Comparison of ENCODE assay signal across 16 cellular contexts in the genomic region with DNA sequence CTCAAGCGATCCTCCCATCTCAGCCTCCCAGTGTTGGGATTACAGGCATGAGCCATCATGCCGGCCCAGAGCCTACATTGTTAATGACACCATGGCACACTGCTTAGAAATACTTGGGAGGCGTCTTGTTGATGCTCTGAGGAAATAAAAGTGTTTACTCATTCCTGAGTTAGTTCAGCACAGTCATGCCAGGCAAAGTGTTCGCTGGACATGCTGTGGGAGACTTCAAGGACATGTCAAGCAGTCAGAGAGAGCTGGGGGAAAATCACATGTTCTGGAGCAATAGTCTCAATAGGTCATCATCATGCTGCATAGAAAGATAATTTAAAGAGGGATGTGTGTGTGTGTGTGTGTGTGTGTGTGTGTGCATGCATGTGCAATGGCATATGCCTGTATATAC. TPM values are rescaled to one million over a fixed set of nuclear protein-coding genes. Genes with fewer than 3 reads are reported as not detected.
DNase-seq lines count a peak whose midpoint lies in the region; ATAC-seq and TF ChIP-seq lines count a peak whose summit lies in the region.
"Had no signal": no experiment of that assay in that cellular context is flagged by ENCODE, and none has a peak within 500 bp of the region (broad histone marks: within the 10 kb centered on the region; RNA-seq: fewer than 3 reads in every experiment).

No MANE protein-coding gene starts in this region.

- H3K36me3 ChIP-seq in upper lobe of right lung: peaks cover 8% of the 10 kb centered on the region

- no peaks in the 10 kb centered on the region for H3K36me3 Mint-ChIP-seq in activated CD4-positive, alpha-beta T cell treated with anti-CD3 and anti-CD28 coated beads, Interleukin-2, amount 10 ng/mL, durations not matched to agents 24 days and 14 days (ENCODE audit: low read depth)
- H3K36me3 Mint-ChIP-seq in activated CD4-positive, alpha-beta T cell treated with anti-CD3 and anti-CD28 coated beads, Interleukin-2, amount 10 ng/mL, durations not matched to agents 7 days and 5 days (ENCODE audit: low read depth): no peaks in the 10 kb centered on the region
- no peaks in the 10 kb centered on the region for H3K36me3 Mint-ChIP-seq in activated naive CD8-positive, alpha-beta T cell treated with anti-CD3 and anti-CD28 coated beads, Interleukin-2, amount 50 U/mL, for 24 hours (ENCODE audit: low read depth)
- H3K36me3 Mint-ChIP-seq: activated naive CD8-positive, alpha-beta T cell treated with anti-CD3 and anti-CD28 coated beads for 36 hours; CD4-positive, alpha-beta memory T cell had no signal

- H3K27ac ChIP-seq in upper lobe of right lung: no peak overlapping the region

- no peaks in the 10 kb centered on the region for H3K9me3 ChIP-seq in upper lobe of right lung
- H3K9me3 ChIP-seq: Peyer's patch had no signal

- H3K4me3 ChIP-seq in epithelial cell of esophagus (ENCODE audit: low read length) (no peak overlapping the region), upper lobe of right lung (no peak overlapping the region)
- H3K4me3 ChIP-seq: Peyer's patch had no signal

- peak; percentile 34 for DNase-seq in activated CD4-positive, alpha-beta T cell treated with anti-CD3 and anti-CD28 coated beads, Interleukin-2, amount 10 ng/mL, durations not matched to agents 24 days and 14 days
- DNase-seq in activated CD4-positive, alpha-beta T cell treated with anti-CD3 and anti-CD28 coated beads, Interleukin-2, amount 10 ng/mL, durations not matched to agents 7 days and 5 days: no peak
- DNase-seq in epithelial cell of esophagus (ENCODE audit: low read depth) (peak; percentile 36), islet precursor cell (peak; percentile 60), upper lobe of right lung (no peak), sciatic nerve (ENCODE audit: low spot score) (no peak)
- no peak for DNase-seq in activated naive CD8-positive, alpha-beta T cell treated with anti-CD3 and anti-CD28 coated beads, Interleukin-2, amount 50 U/mL, for 24 hours
- DNase-seq: 8988T; activated naive CD8-positive, alpha-beta T cell treated with anti-CD3 and anti-CD28 coated beads for 36 hours; CD4-positive, alpha-beta memory T cell; cerebellar nuclear complex; GDM1; NCI-H2029 treated with DMSO at 0.1 percent for 48 hours; Peyer's patch; T-helper 1 cell had no signal

- CTCF ChIA-PET in activated CD4-positive, alpha-beta T cell treated with anti-CD3 and anti-CD28 coated beads, Interleukin-2, amount 10 ng/mL, durations not matched to agents 7 days and 5 days (lab: Charles Lee): no interaction called here

- H3K4me3 Mint-ChIP-seq in activated CD4-positive, alpha-beta T cell treated with anti-CD3 and anti-CD28 coated beads, Interleukin-2, amount 10 ng/mL, durations not matched to agents 24 days and 14 days: no peak overlapping the region
- no peak overlapping the region for H3K4me3 Mint-ChIP-seq in activated CD4-positive, alpha-beta T cell treated with anti-CD3 and anti-CD28 coated beads, Interleukin-2, amount 10 ng/mL, durations not matched to agents 7 days and 5 days
- H3K4me3 Mint-ChIP-seq in activated naive CD8-positive, alpha-beta T cell treated with anti-CD3 and anti-CD28 coated beads, Interleukin-2, amount 50 U/mL, for 24 hours: no peak overlapping the region
- H3K4me3 Mint-ChIP-seq: activated naive CD8-positive, alpha-beta T cell treated with anti-CD3 and anti-CD28 coated beads for 36 hours; CD4-positive, alpha-beta memory T cell had no signal

- TF ChIP-seq CTCF in epithelial cell of esophagus (IDR thresholded peaks at IDR 0.05; ENCODE audit: insufficient read depth, low read depth, low read length, missing control alignments): no peak
- TF ChIP-seq CTCF in upper lobe of right lung (IDR thresholded peaks at IDR 0.05): no peak

- H3K27ac Mint-ChIP-seq in activated CD4-positive, alpha-beta T cell treated with anti-CD3 and anti-CD28 coated beads, Interleukin-2, amount 10 ng/mL, durations not matched to agents 24 days and 14 days: no peak overlapping the region
- H3K27ac Mint-ChIP-seq in activated CD4-positive, alpha-beta T cell treated with anti-CD3 and anti-CD28 coated beads, Interleukin-2, amount 10 ng/mL, durations not matched to agents 7 days and 5 days: no peak overlapping the region
- no peak overlapping the region for H3K27ac Mint-ChIP-seq in activated naive CD8-positive, alpha-beta T cell treated with anti-CD3 and anti-CD28 coated beads, Interleukin-2, amount 50 U/mL, for 24 hours
- H3K27ac Mint-ChIP-seq: activated naive CD8-positive, alpha-beta T cell treated with anti-CD3 and anti-CD28 coated beads for 36 hours had no signal

- H3K27me3 ChIP-seq in upper lobe of right lung: no peaks in the 10 kb centered on the region
- H3K27me3 ChIP-seq: Peyer's patch had no signal

- no peaks in the 10 kb centered on the region for H3K9me3 Mint-ChIP-seq in activated CD4-positive, alpha-beta T cell treated with anti-CD3 and anti-CD28 coated beads, Interleukin-2, amount 10 ng/mL, durations not matched to agents 24 days and 14 days
- H3K9me3 Mint-ChIP-seq in activated CD4-positive, alpha-beta T cell treated with anti-CD3 and anti-CD28 coated beads, Interleukin-2, amount 10 ng/mL, durations not matched to agents 7 days and 5 days: no peaks in the 10 kb centered on the region
- H3K9me3 Mint-ChIP-seq in activated naive CD8-positive, alpha-beta T cell treated with anti-CD3 and anti-CD28 coated beads, Interleukin-2, amount 50 U/mL, for 24 hours: no peaks in the 10 kb centered on the region
- H3K9me3 Mint-ChIP-seq: activated naive CD8-positive, alpha-beta T cell treated with anti-CD3 and anti-CD28 coated beads for 36 hours; CD4-positive, alpha-beta memory T cell had no signal

- ATAC-seq in upper lobe of right lung: peak; percentile 69
- ATAC-seq in sciatic nerve: no peak
- ATAC-seq in GM21737 (IDR thresholded peaks at IDR 0.05; ENCODE audit: unreplicated experiment): no peak
- ATAC-seq in activated naive CD8-positive, alpha-beta T cell treated with anti-CD3 and anti-CD28 coated beads, Interleukin-2, amount 50 U/mL, for 24 hours: no peak

- H3K4me1 Mint-ChIP-seq in activated CD4-positive, alpha-beta T cell treated with anti-CD3 and anti-CD28 coated beads, Interleukin-2, amount 10 ng/mL, durations not matched to agents 24 days and 14 days: no peaks in the 10 kb centered on the region
- no peaks in the 10 kb centered on the region for H3K4me1 Mint-ChIP-seq in activated CD4-positive, alpha-beta T cell treated with anti-CD3 and anti-CD28 coated beads, Interleukin-2, amount 10 ng/mL, durations not matched to agents 7 days and 5 days
- no peaks in the 10 kb centered on the region for H3K4me1 Mint-ChIP-seq in activated naive CD8-positive, alpha-beta T cell treated with anti-CD3 and anti-CD28 coated beads, Interleukin-2, amount 50 U/mL, for 24 hours
- H3K4me1 Mint-ChIP-seq: activated naive CD8-positive, alpha-beta T cell treated with anti-CD3 and anti-CD28 coated beads for 36 hours; CD4-positive, alpha-beta memory T cell had no signal

- intact Hi-C loops in activated CD4-positive, alpha-beta T cell treated with anti-CD3 and anti-CD28 coated beads, Interleukin-2, amount 10 ng/mL, durations not matched to agents 24 days and 14 days (cut with micrococcal nuclease): loop anchor here (5.0 kb wide), 1 partner anchor 770 kb away; no protein-coding TSS in a partner anchor
- intact Hi-C loops in upper lobe of right lung (cut with DNase I): loop anchor here (5.0 kb wide), 1 partner anchor 110 kb away; no protein-coding TSS in a partner anchor
- intact Hi-C loops in sciatic nerve (cut with DNase I): loop anchor here (5.0 kb wide), 1 partner anchor 105 kb away; the partner anchor contains the start of gene SYNM

- POLR2A ChIA-PET in activated CD4-positive, alpha-beta T cell treated with anti-CD3 and anti-CD28 coated beads, Interleukin-2, amount 10 ng/mL, durations not matched to agents 7 days and 5 days (lab: Charles Lee): no interaction called here

- H3K27me3 Mint-ChIP-seq in activated CD4-positive, alpha-beta T cell treated with anti-CD3 and anti-CD28 coated beads, Interleukin-2, amount 10 ng/mL, durations not matched to agents 24 days and 14 days: peaks cover 2% of the 10 kb centered on the region
- H3K27me3 Mint-ChIP-seq in activated CD4-positive, alpha-beta T cell treated with anti-CD3 and anti-CD28 coated beads, Interleukin-2, amount 10 ng/mL, durations not matched to agents 7 days and 5 days: no peaks in the 10 kb centered on the region
- H3K27me3 Mint-ChIP-seq in activated naive CD8-positive, alpha-beta T cell treated with anti-CD3 and anti-CD28 coated beads, Interleukin-2, amount 50 U/mL, for 24 hours: no peaks in the 10 kb centered on the region

- no peaks in the 10 kb centered on the region for H3K4me1 ChIP-seq in upper lobe of right lung
- H3K4me1 ChIP-seq: Peyer's patch had no signal

RNA-seq across cellular contexts. Expression of gene TTC23, which starts 37.5 kb away (rescaled TPM):
- total RNA-seq in activated CD4-positive, alpha-beta T cell treated with anti-CD3 and anti-CD28 coated beads, Interleukin-2, amount 10 ng/mL, durations not matched to agents 24 days and 14 days: 4.7 and 6.0 TPM in 2 replicates
- total RNA-seq in activated CD4-positive, alpha-beta T cell treated with anti-CD3 and anti-CD28 coated beads, Interleukin-2, amount 10 ng/mL, durations not matched to agents 7 days and 5 days: 1 to 10 TPM; 1.6 to 3.1 TPM
- total RNA-seq in upper lobe of right lung: 19.1 TPM
- 26.7 TPM for total RNA-seq in sciatic nerve

RNA-seq across cellular contexts. Expression of gene LRRC28, which starts 39.4 kb away (rescaled TPM):
- total RNA-seq in activated CD4-positive, alpha-beta T cell treated with anti-CD3 and anti-CD28 coated beads, Interleukin-2, amount 10 ng/mL, durations not matched to agents 24 days and 14 days: 15.1 and 16.7 TPM in 2 replicates
- 10 to 100 TPM; 19.2 to 26.0 TPM for total RNA-seq in activated CD4-positive, alpha-beta T cell treated with anti-CD3 and anti-CD28 coated beads, Interleukin-2, amount 10 ng/mL, durations not matched to agents 7 days and 5 days
- total RNA-seq in upper lobe of right lung (20.3 TPM), sciatic nerve (24.6 TPM)

Comparison
In these comparisons a context has a peak if more than half of its experiments do, and no peak if none do; other contexts are left out.
1. DNase-seq: peak in activated CD4-positive, alpha-beta T cell treated with anti-CD3 and anti-CD28 coated beads, Interleukin-2, amount 10 ng/mL, durations not matched to agents 24 days and 14 days (single experiment), epithelial cell of esophagus (single experiment) and islet precursor cell (single experiment); none in activated CD4-positive, alpha-beta T cell treated with anti-CD3 and anti-CD28 coated beads, Interleukin-2, amount 10 ng/mL, durations not matched to agents 7 days and 5 days (single experiment), upper lobe of right lung (single experiment), sciatic nerve (single experiment) and activated naive CD8-positive, alpha-beta T cell treated with anti-CD3 and anti-CD28 coated beads, Interleukin-2, amount 50 U/mL, for 24 hours (single experiment).